Comparison of ENCODE assay signal across 8 cellular contexts in genomic region chr5:65102501-65102825, GRCh38.
DNase-seq lines count a peak whose midpoint lies in the region; ATAC-seq, FAIRE-seq and TF ChIP-seq lines count a peak whose summit lies in the region.

No MANE protein-coding gene starts in this region.

- H4K8ac ChIP-seq in mesendoderm (ENCODE audit: low read depth, low read length): no peak overlapping the region

- no peak for DNase-seq in breast epithelium (ENCODE audit: low spot score in 2 of 2)
- DNase-seq in mesendoderm: no peak
- DNase-seq in H54 (ENCODE audit: insufficient read length, low spot score): no peak
- no peak for DNase-seq in RKO (ENCODE audit: low spot score)
- no peak for DNase-seq in SHP77 (lab: John Stamatoyannopoulos, UW)
- no peak for DNase-seq in effector CD4-positive, alpha-beta T cell

- no peak for TF ChIP-seq POLR2A in breast epithelium (IDR thresholded peaks at IDR 0.05)
- TF ChIP-seq POLR2A in H54 (IDR thresholded peaks at IDR 0.05; ENCODE audit: low read depth, low read length): no peak

- H3K9ac ChIP-seq in mesendoderm (ENCODE audit: low read length): peak overlapping the region; percentile 17

- no peak for TF ChIP-seq CTCF in breast epithelium (IDR thresholded peaks at IDR 0.05)

- WGBS in mesendoderm (ENCODE audit: extremely low coverage, insufficient coverage, low lambda C conversion rate): no CpG with 5 or more reads among the region's 7 CpGs

- H3K9me3 ChIP-seq in breast epithelium: no peaks in the 10 kb centered on the region

- peak; percentile 3 for ATAC-seq in GM18508 (IDR thresholded peaks at IDR 0.05; ENCODE audit: insufficient read depth, unreplicated experiment)
- peak; percentile 3 for ATAC-seq in HG03135 (IDR thresholded peaks at IDR 0.05; ENCODE audit: unreplicated experiment)

- no peak overlapping the region for H4K5ac ChIP-seq in mesendoderm (ENCODE audit: low read length)

- H3K4me1 ChIP-seq in breast epithelium (no peaks in the 10 kb centered on the region), mesendoderm (ENCODE audit: control insufficient read depth, low read depth, low read length) (peaks cover 17% of the 10 kb centered on the region)

- H3K27me3 ChIP-seq in breast epithelium: no peaks in the 10 kb centered on the region
- no peaks in the 10 kb centered on the region for H3K27me3 ChIP-seq in mesendoderm (ENCODE audit: insufficient read depth, low read length, poor library complexity)

- no peaks in the 10 kb centered on the region for H3K79me2 ChIP-seq in mesendoderm (ENCODE audit: control insufficient read depth, insufficient read depth, low read length)

- peak overlapping the region; percentile 0 for H2BK120ac ChIP-seq in mesendoderm (ENCODE audit: low read depth, low read length)

- H2BK5ac ChIP-seq in mesendoderm (ENCODE audit: low read length): no peak overlapping the region

- no peak overlapping the region for H3K4ac ChIP-seq in mesendoderm (ENCODE audit: low read depth, low read length)

- no peak overlapping the region for H3K4me2 ChIP-seq in mesendoderm (ENCODE audit: low read length)

- H2AK5ac ChIP-seq in mesendoderm (ENCODE audit: low read length): peak overlapping the region; percentile 37

- H3K23ac ChIP-seq in mesendoderm (ENCODE audit: low read length): no peak overlapping the region

- peak overlapping the region; percentile 72 for H3K18ac ChIP-seq in mesendoderm (ENCODE audit: low read length)

- H3K36me3 ChIP-seq in breast epithelium (no peaks in the 10 kb centered on the region), mesendoderm (ENCODE audit: control insufficient read depth, insufficient read depth, low read length) (no peaks in the 10 kb centered on the region)

- no peaks in the 10 kb centered on the region for H3K79me1 ChIP-seq in mesendoderm (ENCODE audit: low read length)

- H3K4me3 ChIP-seq in breast epithelium (peak overlapping the region; percentile 64 to 83 (median 73)), mesendoderm (ENCODE audit: low read length) (no peak overlapping the region)

- H3K27ac ChIP-seq in breast epithelium (peak overlapping the region; percentile 90 to 91), mesendoderm (ENCODE audit: low read depth, low read length) (peak overlapping the region; percentile 35)

- FAIRE-seq in H54 (lab: Jason Lieb, UNC): no peak

- H2BK15ac ChIP-seq in mesendoderm (replicated peaks; ENCODE audit: low read depth): no peak overlapping the region

- peak overlapping the region; percentile 70 for H3K56ac ChIP-seq in mesendoderm (ENCODE audit: low read length)

- intact Hi-C loops in breast epithelium (cut with DNase I; ENCODE audit: low total_unique reads): no loop called here
